1 cellular context compared by ENCODE assay signal in the genomic region with DNA sequence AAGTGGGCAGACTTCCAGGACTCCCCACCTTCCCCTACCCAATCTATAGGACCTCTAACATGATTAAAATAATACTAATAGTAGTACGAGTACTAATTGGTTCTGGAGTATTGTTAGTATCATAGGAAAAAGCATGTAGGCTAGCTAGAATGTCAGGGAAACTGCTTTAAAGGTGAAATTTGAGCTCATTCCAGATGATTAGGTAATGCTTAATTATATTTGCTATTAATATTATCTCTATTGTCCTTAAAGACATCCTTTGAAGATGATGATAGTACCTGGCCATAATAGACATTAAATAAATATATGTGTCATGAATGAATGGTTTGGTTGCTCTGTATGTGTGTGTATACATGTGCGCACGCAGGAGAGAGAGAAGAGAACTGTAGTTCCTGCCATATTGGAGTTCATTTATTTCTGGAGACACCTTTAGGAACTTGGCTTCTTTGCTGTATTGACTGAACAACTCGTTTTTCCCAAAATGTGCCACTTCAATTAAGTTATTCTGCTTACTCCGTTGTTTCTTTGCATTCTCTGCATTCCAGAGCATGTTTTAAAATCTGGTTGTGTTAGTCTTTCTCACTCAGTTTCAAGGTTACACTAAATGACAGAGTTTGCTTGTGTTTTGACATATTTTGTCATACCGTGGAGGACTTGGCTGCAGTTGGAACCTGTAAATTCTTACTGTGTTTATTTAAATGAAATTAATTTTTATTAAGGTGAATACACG.
A peak's percentile ranks its signal among the peaks of the same experiment; 100 is the strongest.
TF ChIP-seq lines count a peak whose summit lies in the region.

No MANE protein-coding gene starts in this region.

TF ChIP-seq in HepG2, 621 proteins besides CTCF, POLR2A, EP300 and RAD21 (continued from another document and continues in another):
- TF ChIP-seq ISL2 (CRISPR knock-in tag; IDR thresholded peaks at IDR 0.05) = peak; percentile 43; the same call in 1 of the 2 replicates
- peak; percentile 46; the same call in 1 of the 2 replicates for TF ChIP-seq FOXJ3 (CRISPR knock-in tag; IDR thresholded peaks at IDR 0.05; ENCODE audit: borderline replicate concordance)
- TF ChIP-seq LCORL (IDR thresholded peaks at IDR 0.05) = peak; percentile 42; the same call in 1 of the 2 replicates
- peak; percentile 24; the same call in 1 of the 2 replicates for TF ChIP-seq LCORL (CRISPR knock-in tag; IDR thresholded peaks at IDR 0.05)
- TF ChIP-seq FOXA1 (IDR thresholded peaks at IDR 0.05) = no peak
- peak; percentile 28; the same call in 1 of the 2 replicates for TF ChIP-seq FOXA1 (CRISPR knock-in tag; IDR thresholded peaks at IDR 0.05)
- TF ChIP-seq ZNF644 (CRISPR knock-in tag; IDR thresholded peaks at IDR 0.05; ENCODE audit: low read depth) = 0 out of 2 replicates have a peak, but pooled peaks have one; percentile 30
- TF ChIP-seq SOX13 (IDR thresholded peaks at IDR 0.05) = no peak
- peak in 1 of 2 experiments; percentile 69; a peak in 2 of 4 replicates for TF ChIP-seq SOX13 (CRISPR knock-in tag; conservative IDR thresholded peaks at IDR 0.05 in 1 of 2, IDR thresholded peaks at IDR 0.05 in 1 of 2)
- TF ChIP-seq GFI1 (CRISPR knock-in tag; IDR thresholded peaks at IDR 0.05; ENCODE audit: borderline replicate concordance) = peak; percentile 98
- TF ChIP-seq MAFF (IDR thresholded peaks at IDR 0.05; ENCODE audit: low read depth, low read length) = peak; percentile 54
- TF ChIP-seq NFIC (IDR thresholded peaks at IDR 0.05; ENCODE audit: low read length) = 0 out of 2 replicates have a peak, but pooled peaks have one; percentile 30
- TF ChIP-seq, protein P1, sequence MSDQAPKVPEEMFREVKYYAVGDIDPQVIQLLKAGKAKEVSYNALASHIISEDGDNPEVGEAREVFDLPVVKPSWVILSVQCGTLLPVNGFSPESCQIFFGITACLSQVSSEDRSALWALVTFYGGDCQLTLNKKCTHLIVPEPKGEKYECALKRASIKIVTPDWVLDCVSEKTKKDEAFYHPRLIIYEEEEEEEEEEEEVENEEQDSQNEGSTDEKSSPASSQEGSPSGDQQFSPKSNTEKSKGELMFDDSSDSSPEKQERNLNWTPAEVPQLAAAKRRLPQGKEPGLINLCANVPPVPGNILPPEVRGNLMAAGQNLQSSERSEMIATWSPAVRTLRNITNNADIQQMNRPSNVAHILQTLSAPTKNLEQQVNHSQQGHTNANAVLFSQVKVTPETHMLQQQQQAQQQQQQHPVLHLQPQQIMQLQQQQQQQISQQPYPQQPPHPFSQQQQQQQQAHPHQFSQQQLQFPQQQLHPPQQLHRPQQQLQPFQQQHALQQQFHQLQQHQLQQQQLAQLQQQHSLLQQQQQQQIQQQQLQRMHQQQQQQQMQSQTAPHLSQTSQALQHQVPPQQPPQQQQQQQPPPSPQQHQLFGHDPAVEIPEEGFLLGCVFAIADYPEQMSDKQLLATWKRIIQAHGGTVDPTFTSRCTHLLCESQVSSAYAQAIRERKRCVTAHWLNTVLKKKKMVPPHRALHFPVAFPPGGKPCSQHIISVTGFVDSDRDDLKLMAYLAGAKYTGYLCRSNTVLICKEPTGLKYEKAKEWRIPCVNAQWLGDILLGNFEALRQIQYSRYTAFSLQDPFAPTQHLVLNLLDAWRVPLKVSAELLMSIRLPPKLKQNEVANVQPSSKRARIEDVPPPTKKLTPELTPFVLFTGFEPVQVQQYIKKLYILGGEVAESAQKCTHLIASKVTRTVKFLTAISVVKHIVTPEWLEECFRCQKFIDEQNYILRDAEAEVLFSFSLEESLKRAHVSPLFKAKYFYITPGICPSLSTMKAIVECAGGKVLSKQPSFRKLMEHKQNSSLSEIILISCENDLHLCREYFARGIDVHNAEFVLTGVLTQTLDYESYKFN (CRISPR knock-in tag; conservative IDR thresholded peaks at IDR 0.05) = 0 out of 2 replicates have a peak, but pooled peaks have one; percentile 17
- peak; percentile 82 for TF ChIP-seq HMG20A (CRISPR knock-in tag; IDR thresholded peaks at IDR 0.05; ENCODE audit: borderline replicate concordance)
- TF ChIP-seq, protein P2, sequence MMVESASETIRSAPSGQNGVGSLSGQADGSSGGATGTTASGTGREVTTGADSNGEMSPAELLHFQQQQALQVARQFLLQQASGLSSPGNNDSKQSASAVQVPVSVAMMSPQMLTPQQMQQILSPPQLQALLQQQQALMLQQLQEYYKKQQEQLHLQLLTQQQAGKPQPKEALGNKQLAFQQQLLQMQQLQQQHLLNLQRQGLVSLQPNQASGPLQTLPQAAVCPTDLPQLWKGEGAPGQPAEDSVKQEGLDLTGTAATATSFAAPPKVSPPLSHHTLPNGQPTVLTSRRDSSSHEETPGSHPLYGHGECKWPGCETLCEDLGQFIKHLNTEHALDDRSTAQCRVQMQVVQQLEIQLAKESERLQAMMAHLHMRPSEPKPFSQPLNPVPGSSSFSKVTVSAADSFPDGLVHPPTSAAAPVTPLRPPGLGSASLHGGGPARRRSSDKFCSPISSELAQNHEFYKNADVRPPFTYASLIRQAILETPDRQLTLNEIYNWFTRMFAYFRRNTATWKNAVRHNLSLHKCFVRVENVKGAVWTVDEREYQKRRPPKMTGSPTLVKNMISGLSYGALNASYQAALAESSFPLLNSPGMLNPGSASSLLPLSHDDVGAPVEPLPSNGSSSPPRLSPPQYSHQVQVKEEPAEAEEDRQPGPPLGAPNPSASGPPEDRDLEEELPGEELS (CRISPR knock-in tag; IDR thresholded peaks at IDR 0.05) = 0 out of 2 replicates have a peak, but pooled peaks have one; percentile 15
- TF ChIP-seq HDAC2 (CRISPR knock-in tag; IDR thresholded peaks at IDR 0.05) = peak; percentile 66; the same call in 1 of the 2 replicates
- TF ChIP-seq SOX6 (IDR thresholded peaks at IDR 0.05) = no peak
- TF ChIP-seq SOX6 (CRISPR knock-in tag; IDR thresholded peaks at IDR 0.05) = peak; percentile 52
- no peak for TF ChIP-seq ZNF296 (CRISPR knock-in tag; conservative IDR thresholded peaks at IDR 0.05)
- TF ChIP-seq, protein P3, sequence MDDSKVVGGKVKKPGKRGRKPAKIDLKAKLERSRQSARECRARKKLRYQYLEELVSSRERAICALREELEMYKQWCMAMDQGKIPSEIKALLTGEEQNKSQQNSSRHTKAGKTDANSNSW (CRISPR knock-in tag; IDR thresholded peaks at IDR 0.05; ENCODE audit: borderline replicate concordance) = no peak
- TF ChIP-seq CEBPG (CRISPR knock-in tag; IDR thresholded peaks at IDR 0.05) = peak; percentile 36; the same call in 1 of the 2 replicates
- TF ChIP-seq, protein P4, sequence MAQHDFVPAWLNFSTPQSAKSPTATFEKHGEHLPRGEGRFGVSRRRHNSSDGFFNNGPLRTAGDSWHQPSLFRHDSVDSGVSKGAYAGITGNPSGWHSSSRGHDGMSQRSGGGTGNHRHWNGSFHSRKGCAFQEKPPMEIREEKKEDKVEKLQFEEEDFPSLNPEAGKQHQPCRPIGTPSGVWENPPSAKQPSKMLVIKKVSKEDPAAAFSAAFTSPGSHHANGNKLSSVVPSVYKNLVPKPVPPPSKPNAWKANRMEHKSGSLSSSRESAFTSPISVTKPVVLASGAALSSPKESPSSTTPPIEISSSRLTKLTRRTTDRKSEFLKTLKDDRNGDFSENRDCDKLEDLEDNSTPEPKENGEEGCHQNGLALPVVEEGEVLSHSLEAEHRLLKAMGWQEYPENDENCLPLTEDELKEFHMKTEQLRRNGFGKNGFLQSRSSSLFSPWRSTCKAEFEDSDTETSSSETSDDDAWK (CRISPR knock-in tag; IDR thresholded peaks at IDR 0.05) = no peak
- no peak for TF ChIP-seq ELF1 (CRISPR knock-in tag; IDR thresholded peaks at IDR 0.05)
- no peak for TF ChIP-seq EED (CRISPR knock-in tag; IDR thresholded peaks at IDR 0.05)
- TF ChIP-seq, protein P5, sequence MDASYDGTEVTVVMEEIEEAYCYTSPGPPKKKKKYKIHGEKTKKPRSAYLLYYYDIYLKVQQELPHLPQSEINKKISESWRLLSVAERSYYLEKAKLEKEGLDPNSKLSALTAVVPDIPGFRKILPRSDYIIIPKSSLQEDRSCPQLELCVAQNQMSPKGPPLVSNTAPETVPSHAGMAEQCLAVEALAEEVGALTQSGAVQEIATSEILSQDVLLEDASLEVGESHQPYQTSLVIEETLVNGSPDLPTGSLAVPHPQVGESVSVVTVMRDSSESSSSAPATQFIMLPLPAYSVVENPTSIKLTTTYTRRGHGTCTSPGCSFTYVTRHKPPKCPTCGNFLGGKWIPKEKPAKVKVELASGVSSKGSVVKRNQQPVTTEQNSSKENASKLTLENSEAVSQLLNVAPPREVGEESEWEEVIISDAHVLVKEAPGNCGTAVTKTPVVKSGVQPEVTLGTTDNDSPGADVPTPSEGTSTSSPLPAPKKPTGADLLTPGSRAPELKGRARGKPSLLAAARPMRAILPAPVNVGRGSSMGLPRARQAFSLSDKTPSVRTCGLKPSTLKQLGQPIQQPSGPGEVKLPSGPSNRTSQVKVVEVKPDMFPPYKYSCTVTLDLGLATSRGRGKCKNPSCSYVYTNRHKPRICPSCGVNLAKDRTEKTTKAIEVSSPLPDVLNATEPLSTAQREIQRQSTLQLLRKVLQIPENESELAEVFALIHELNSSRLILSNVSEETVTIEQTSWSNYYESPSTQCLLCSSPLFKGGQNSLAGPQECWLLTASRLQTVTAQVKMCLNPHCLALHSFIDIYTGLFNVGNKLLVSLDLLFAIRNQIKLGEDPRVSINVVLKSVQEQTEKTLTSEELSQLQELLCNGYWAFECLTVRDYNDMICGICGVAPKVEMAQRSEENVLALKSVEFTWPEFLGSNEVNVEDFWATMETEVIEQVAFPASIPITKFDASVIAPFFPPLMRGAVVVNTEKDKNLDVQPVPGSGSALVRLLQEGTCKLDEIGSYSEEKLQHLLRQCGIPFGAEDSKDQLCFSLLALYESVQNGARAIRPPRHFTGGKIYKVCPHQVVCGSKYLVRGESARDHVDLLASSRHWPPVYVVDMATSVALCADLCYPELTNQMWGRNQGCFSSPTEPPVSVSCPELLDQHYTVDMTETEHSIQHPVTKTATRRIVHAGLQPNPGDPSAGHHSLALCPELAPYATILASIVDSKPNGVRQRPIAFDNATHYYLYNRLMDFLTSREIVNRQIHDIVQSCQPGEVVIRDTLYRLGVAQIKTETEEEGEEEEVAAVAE (CRISPR knock-in tag; IDR thresholded peaks at IDR 0.05; ENCODE audit: borderline replicate concordance) = 0 out of 2 replicates have a peak, but pooled peaks have one; percentile 46
- TF ChIP-seq, protein P6, sequence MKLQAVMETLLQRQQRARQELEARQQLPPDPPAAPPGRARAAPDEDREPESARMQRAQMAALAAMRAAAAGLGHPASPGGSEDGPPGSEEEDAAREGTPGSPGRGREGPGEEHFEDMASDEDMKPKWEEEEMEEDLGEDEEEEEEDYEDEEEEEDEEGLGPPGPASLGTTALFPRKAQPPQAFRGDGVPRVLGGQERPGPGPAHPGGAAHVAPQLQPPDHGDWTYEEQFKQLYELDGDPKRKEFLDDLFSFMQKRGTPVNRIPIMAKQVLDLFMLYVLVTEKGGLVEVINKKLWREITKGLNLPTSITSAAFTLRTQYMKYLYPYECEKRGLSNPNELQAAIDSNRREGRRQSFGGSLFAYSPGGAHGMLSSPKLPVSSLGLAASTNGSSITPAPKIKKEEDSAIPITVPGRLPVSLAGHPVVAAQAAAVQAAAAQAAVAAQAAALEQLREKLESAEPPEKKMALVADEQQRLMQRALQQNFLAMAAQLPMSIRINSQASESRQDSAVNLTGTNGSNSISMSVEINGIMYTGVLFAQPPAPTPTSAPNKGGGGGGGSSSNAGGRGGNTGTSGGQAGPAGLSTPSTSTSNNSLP (IDR thresholded peaks at IDR 0.05; ENCODE audit: low read depth, low read length) = 0 out of 2 replicates have a peak, but pooled peaks have one; percentile 32
- TF ChIP-seq, protein P7, sequence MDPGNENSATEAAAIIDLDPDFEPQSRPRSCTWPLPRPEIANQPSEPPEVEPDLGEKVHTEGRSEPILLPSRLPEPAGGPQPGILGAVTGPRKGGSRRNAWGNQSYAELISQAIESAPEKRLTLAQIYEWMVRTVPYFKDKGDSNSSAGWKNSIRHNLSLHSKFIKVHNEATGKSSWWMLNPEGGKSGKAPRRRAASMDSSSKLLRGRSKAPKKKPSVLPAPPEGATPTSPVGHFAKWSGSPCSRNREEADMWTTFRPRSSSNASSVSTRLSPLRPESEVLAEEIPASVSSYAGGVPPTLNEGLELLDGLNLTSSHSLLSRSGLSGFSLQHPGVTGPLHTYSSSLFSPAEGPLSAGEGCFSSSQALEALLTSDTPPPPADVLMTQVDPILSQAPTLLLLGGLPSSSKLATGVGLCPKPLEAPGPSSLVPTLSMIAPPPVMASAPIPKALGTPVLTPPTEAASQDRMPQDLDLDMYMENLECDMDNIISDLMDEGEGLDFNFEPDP (CRISPR knock-in tag; conservative IDR thresholded peaks at IDR 0.05) = no peak
- peak; percentile 92 for TF ChIP-seq HMG20B (CRISPR knock-in tag; conservative IDR thresholded peaks at IDR 0.05)
- peak; percentile 46; the same call in 1 of the 2 replicates for TF ChIP-seq NCOA2 (CRISPR knock-in tag; IDR thresholded peaks at IDR 0.05)
- TF ChIP-seq NFIB (CRISPR knock-in tag; IDR thresholded peaks at IDR 0.05; ENCODE audit: borderline replicate concordance) = no peak
- TF ChIP-seq SIX4 (CRISPR knock-in tag; IDR thresholded peaks at IDR 0.05) = peak; percentile 68; the same call in 1 of the 2 replicates
- peak; percentile 59 to 63 for TF ChIP-seq MAFK (conservative IDR thresholded peaks at IDR 0.05 in 1 of 2, IDR thresholded peaks at IDR 0.05 in 1 of 2; ENCODE audit: low read length in 2 of 2)
- peak; percentile 32 for TF ChIP-seq AGO2 (optimal IDR thresholded peaks at IDR 0.05; ENCODE audit: low read depth, low read length)
- TF ChIP-seq, protein P8, sequence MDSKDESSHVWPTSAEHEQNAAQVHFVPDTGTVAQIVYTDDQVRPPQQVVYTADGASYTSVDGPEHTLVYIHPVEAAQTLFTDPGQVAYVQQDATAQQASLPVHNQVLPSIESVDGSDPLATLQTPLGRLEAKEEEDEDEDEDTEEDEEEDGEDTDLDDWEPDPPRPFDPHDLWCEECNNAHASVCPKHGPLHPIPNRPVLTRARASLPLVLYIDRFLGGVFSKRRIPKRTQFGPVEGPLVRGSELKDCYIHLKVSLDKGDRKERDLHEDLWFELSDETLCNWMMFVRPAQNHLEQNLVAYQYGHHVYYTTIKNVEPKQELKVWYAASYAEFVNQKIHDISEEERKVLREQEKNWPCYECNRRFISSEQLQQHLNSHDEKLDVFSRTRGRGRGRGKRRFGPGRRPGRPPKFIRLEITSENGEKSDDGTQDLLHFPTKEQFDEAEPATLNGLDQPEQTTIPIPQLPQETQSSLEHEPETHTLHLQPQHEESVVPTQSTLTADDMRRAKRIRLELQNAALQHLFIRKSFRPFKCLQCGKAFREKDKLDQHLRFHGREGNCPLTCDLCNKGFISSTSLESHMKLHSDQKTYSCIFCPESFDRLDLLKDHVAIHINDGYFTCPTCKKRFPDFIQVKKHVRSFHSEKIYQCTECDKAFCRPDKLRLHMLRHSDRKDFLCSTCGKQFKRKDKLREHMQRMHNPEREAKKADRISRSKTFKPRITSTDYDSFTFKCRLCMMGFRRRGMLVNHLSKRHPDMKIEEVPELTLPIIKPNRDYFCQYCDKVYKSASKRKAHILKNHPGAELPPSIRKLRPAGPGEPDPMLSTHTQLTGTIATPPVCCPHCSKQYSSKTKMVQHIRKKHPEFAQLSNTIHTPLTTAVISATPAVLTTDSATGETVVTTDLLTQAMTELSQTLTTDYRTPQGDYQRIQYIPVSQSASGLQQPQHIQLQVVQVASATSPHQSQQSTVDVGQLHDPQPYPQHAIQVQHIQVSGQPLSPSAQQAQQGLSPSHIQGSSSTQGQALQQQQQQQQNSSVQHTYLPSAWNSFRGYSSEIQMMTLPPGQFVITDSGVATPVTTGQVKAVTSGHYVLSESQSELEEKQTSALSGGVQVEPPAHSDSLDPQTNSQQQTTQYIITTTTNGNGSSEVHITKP (CRISPR knock-in tag; IDR thresholded peaks at IDR 0.05; ENCODE audit: low read depth) = no peak
- TF ChIP-seq MED1 (CRISPR knock-in tag; IDR thresholded peaks at IDR 0.05) = 0 out of 2 replicates have a peak, but pooled peaks have one; percentile 21
